1 cellular context compared by ENCODE assay signal in the genomic region with DNA sequence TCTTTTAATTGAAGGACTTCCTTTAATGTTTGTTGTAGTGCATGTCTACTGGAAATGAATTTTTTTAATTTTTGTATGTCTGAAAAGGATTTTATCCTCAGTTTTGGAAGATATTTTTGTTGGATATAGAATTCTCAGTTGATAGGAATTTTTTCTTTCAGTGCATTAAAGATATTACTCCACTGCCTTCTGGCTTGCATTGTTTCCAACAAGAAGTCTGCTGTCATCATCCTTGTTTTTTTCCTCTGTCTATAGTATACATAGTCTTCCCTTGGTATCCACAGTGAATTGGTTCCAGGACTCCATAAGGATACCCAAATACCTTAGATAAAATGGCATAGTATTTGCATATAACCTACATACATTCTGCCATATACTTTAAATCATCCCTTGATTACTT.
TF ChIP-seq lines count a peak whose summit lies in the region.

No MANE protein-coding gene starts in this region.

TF ChIP-seq in HEK293, 187 proteins besides CTCF, POLR2A, EP300 and RAD21 (continued from another document):
- TF ChIP-seq ZNF549 (tag by site-specific recombination; IDR thresholded peaks at IDR 0.05) (0 out of 2 replicates have a peak, but pooled peaks have one; percentile 54), ZNF777 (tag by site-specific recombination; IDR thresholded peaks at IDR 0.05; ENCODE audit: borderline replicate concordance) (no peak), TRIM28 (IDR thresholded peaks at IDR 0.05; ENCODE audit: borderline replicate concordance, low read length) (peak; percentile 92; the same call in 1 of the 2 replicates), ZNF175 (tag by site-specific recombination; IDR thresholded peaks at IDR 0.05) (no peak)
